In the genomic region with DNA sequence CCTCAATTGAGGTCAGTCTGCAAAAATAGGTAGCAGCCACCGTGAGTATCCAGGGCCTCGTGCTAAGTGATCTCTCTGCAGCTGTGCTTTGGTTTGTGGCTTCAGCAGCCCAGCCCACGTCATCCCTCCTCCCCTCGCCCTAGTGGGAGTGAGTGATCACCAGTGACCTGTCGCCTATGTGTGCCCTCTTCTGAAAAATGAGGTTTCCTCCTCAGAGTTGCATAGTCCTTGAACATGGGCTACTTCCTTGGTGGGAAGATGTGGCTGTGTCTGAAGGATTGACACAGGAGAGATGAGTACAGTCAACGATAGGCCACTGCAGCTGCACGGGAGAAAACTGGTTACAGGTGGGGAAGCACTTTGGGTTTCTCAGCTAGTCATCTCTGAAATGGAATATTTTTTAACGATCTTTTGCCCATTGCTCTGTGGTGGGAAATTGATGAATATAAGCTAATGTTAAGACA, we compare ENCODE assay signal across 1 cellular context.
TF ChIP-seq lines count a peak whose summit lies in the region.

No MANE protein-coding gene starts in this region.

TF ChIP-seq in HepG2, 621 proteins besides CTCF, POLR2A, EP300 and RAD21:
- no peak for TF ChIP-seq HMGXB3 (CRISPR knock-in tag; IDR thresholded peaks at IDR 0.05; ENCODE audit: borderline replicate concordance)
- no peak for TF ChIP-seq ELF4 (CRISPR knock-in tag; IDR thresholded peaks at IDR 0.05; ENCODE audit: borderline replicate concordance)
- TF ChIP-seq ZNF136 (CRISPR knock-in tag; IDR thresholded peaks at IDR 0.05; ENCODE audit: low read depth), result no peak
- TF ChIP-seq, protein P1, sequence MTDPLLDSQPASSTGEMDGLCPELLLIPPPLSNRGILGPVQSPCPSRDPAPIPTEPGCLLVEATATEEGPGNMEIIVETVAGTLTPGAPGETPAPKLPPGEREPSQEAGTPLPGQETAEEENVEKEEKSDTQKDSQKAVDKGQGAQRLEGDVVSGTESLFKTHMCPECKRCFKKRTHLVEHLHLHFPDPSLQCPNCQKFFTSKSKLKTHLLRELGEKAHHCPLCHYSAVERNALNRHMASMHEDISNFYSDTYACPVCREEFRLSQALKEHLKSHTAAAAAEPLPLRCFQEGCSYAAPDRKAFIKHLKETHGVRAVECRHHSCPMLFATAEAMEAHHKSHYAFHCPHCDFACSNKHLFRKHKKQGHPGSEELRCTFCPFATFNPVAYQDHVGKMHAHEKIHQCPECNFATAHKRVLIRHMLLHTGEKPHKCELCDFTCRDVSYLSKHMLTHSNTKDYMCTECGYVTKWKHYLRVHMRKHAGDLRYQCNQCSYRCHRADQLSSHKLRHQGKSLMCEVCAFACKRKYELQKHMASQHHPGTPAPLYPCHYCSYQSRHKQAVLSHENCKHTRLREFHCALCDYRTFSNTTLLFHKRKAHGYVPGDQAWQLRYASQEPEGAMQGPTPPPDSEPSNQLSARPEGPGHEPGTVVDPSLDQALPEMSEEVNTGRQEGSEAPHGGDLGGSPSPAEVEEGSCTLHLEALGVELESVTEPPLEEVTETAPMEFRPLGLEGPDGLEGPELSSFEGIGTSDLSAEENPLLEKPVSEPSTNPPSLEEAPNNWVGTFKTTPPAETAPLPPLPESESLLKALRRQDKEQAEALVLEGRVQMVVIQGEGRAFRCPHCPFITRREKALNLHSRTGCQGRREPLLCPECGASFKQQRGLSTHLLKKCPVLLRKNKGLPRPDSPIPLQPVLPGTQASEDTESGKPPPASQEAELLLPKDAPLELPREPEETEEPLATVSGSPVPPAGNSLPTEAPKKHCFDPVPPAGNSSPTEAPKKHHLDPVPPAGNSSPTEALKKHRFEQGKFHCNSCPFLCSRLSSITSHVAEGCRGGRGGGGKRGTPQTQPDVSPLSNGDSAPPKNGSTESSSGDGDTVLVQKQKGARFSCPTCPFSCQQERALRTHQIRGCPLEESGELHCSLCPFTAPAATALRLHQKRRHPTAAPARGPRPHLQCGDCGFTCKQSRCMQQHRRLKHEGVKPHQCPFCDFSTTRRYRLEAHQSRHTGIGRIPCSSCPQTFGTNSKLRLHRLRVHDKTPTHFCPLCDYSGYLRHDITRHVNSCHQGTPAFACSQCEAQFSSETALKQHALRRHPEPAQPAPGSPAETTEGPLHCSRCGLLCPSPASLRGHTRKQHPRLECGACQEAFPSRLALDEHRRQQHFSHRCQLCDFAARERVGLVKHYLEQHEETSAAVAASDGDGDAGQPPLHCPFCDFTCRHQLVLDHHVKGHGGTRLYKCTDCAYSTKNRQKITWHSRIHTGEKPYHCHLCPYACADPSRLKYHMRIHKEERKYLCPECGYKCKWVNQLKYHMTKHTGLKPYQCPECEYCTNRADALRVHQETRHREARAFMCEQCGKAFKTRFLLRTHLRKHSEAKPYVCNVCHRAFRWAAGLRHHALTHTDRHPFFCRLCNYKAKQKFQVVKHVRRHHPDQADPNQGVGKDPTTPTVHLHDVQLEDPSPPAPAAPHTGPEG (CRISPR knock-in tag; IDR thresholded peaks at IDR 0.05), result no peak
- no peak for TF ChIP-seq SNRNP70 (IDR thresholded peaks at IDR 0.05; ENCODE audit: low read depth, low read length)
- no peak for TF ChIP-seq ZNF318 (CRISPR knock-in tag; IDR thresholded peaks at IDR 0.05)
- no peak for TF ChIP-seq KAT2B (IDR thresholded peaks at IDR 0.05; ENCODE audit: borderline replicate concordance, low read depth, low read length)
- no peak for TF ChIP-seq SALL1 (CRISPR knock-in tag; IDR thresholded peaks at IDR 0.05)
- TF ChIP-seq NFE2 (CRISPR knock-in tag; IDR thresholded peaks at IDR 0.05), result no peak
- no peak for TF ChIP-seq ZBTB38 (CRISPR knock-in tag; IDR thresholded peaks at IDR 0.05)
- TF ChIP-seq, protein P2, sequence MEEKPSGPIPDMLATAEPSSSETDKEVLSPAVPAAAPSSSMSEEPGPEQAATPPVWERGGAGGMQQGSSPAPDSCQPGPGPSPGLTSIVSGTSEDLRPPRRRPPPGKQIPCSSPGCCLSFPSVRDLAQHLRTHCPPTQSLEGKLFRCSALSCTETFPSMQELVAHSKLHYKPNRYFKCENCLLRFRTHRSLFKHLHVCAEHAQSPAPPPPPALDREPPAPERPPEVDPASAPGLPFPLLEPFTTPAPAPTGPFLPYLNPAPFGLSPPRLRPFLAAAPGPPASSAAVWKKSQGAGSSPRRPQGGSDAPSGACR (CRISPR knock-in tag; IDR thresholded peaks at IDR 0.05), result no peak
- TF ChIP-seq, protein P3, sequence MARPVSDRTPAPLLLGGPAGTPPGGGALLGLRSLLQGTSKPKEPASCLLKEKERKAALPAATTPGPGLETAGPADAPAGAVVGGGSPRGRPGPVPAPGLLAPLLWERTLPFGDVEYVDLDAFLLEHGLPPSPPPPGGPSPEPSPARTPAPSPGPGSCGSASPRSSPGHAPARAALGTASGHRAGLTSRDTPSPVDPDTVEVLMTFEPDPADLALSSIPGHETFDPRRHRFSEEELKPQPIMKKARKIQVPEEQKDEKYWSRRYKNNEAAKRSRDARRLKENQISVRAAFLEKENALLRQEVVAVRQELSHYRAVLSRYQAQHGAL (CRISPR knock-in tag; IDR thresholded peaks at IDR 0.05; ENCODE audit: not compliant biosample characterization), result no peak
- TF ChIP-seq ZNF180 (CRISPR knock-in tag; IDR thresholded peaks at IDR 0.05; ENCODE audit: borderline replicate concordance, low read depth), result no peak
- TF ChIP-seq, protein P4, sequence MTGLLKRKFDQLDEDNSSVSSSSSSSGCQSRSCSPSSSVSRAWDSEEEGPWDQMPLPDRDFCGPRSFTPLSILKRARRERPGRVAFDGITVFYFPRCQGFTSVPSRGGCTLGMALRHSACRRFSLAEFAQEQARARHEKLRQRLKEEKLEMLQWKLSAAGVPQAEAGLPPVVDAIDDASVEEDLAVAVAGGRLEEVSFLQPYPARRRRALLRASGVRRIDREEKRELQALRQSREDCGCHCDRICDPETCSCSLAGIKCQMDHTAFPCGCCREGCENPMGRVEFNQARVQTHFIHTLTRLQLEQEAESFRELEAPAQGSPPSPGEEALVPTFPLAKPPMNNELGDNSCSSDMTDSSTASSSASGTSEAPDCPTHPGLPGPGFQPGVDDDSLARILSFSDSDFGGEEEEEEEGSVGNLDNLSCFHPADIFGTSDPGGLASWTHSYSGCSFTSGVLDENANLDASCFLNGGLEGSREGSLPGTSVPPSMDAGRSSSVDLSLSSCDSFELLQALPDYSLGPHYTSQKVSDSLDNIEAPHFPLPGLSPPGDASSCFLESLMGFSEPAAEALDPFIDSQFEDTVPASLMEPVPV (CRISPR knock-in tag; IDR thresholded peaks at IDR 0.05), result no peak
- TF ChIP-seq RCOR2 (CRISPR knock-in tag; IDR thresholded peaks at IDR 0.05), result no peak
- TF ChIP-seq, protein P5, sequence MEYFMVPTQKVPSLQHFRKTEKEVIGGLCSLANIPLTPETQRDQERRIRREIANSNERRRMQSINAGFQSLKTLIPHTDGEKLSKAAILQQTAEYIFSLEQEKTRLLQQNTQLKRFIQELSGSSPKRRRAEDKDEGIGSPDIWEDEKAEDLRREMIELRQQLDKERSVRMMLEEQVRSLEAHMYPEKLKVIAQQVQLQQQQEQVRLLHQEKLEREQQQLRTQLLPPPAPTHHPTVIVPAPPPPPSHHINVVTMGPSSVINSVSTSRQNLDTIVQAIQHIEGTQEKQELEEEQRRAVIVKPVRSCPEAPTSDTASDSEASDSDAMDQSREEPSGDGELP (IDR thresholded peaks at IDR 0.05; ENCODE audit: borderline replicate concordance, low read depth), result no peak
- TF ChIP-seq ZNF883 (CRISPR knock-in tag; IDR thresholded peaks at IDR 0.05; ENCODE audit: not compliant biosample characterization), result no peak
- no peak for TF ChIP-seq IRF9 (CRISPR knock-in tag; IDR thresholded peaks at IDR 0.05; ENCODE audit: borderline replicate concordance)
